Comparison of ENCODE assay signal across 20 cellular contexts in genomic region chr20:21516180-21516567, GRCh38. TPM values are rescaled to one million over a fixed set of nuclear protein-coding genes. Genes with fewer than 3 reads are reported as not detected.
DNase-seq lines count a peak whose midpoint lies in the region; ATAC-seq and TF ChIP-seq lines count a peak whose summit lies in the region.
"Had no signal": no experiment of that assay in that cellular context is flagged by ENCODE, and none has a peak within 500 bp of the region (broad histone marks: within the 10 kb centered on the region; RNA-seq: fewer than 3 reads in every experiment).

No MANE protein-coding gene starts in this region.

- H3K4me2 ChIP-seq in GM23338: peak overlapping the region; percentile 84

- peak overlapping the region; percentile 65 for H3K4me3 Mint-ChIP-seq in GM23338
- no peak overlapping the region for H3K4me3 Mint-ChIP-seq in central memory CD8-positive, alpha-beta T cell
- H3K4me3 Mint-ChIP-seq in naive thymus-derived CD4-positive, alpha-beta T cell: peak overlapping the region in 9 of 10 donors; percentile 1 to 74 (median 35)
- H3K4me3 Mint-ChIP-seq: activated CD4-positive, alpha-beta T cell treated with anti-CD3 and anti-CD28 coated beads for 36 hours; activated T-cell treated with anti-CD3 and anti-CD28 coated beads, Interleukin-2, amount 50 U/mL, for 24 hours had no signal

- CTCF ChIA-PET in A673 (lab: Charles Lee): no interaction called here
- CTCF ChIA-PET in naive thymus-derived CD4-positive, alpha-beta T cell (lab: Charles Lee): interaction anchor here (2.8 kb wide), 1 partner anchor 9 kb away, joined by 7 read pairs; no protein-coding TSS in a partner anchor

- H3K9me3 ChIP-seq in A673 (ENCODE audit: low read depth, low read length, poor library complexity, severe bottlenecking): no peaks in the 10 kb centered on the region
- H3K9me3 ChIP-seq in naive thymus-derived CD4-positive, alpha-beta T cell (ENCODE audit: control insufficient read depth in 2 of 3, low read length in 3 of 3): no peaks in the 10 kb centered on the region
- H3K9me3 ChIP-seq in SJCRH30 (replicated peaks): no peaks in the 10 kb centered on the region

- no peak overlapping the region for H2AFZ ChIP-seq in GM23338
- H2AFZ ChIP-seq: GM23248 had no signal

- DNase-seq in A673 (ENCODE audit: low spot score) (peak; percentile 59), GM23338 (ENCODE audit: low spot score) (no peak), NCI-H748 (lab: John Stamatoyannopoulos, UW; ENCODE audit: unreplicated experiment) (no peak), retina (no peak), SJCRH30 (no peak)
- DNase-seq in central memory CD8-positive, alpha-beta T cell (ENCODE audit: low spot score in 2 of 2): no peak
- no peak for DNase-seq in naive thymus-derived CD4-positive, alpha-beta T cell
- DNase-seq: GDM1; GM23248; NK-92 treated with Interleukin-12 subunit alpha and Interleukin-12 subunit beta, amount 100 ng/mL, for 24 hours; stimulated activated CD4-positive, alpha-beta T cell treated with anti-CD3 and anti-CD28 coated beads, Interleukin-15, amount 100 ng/mL, for 24 hours; T-helper 9 cell had no signal

- no peaks in the 10 kb centered on the region for H3K27me3 ChIP-seq in A673 (replicated peaks; ENCODE audit: insufficient read depth, low read depth, low read length, poor library complexity)
- peaks cover 91% of the 10 kb centered on the region for H3K27me3 ChIP-seq in GM23338 (ENCODE audit: insufficient read depth)
- H3K27me3 ChIP-seq in naive thymus-derived CD4-positive, alpha-beta T cell (ENCODE audit: control insufficient read depth in 2 of 2, insufficient read depth in 2 of 2, low read length in 2 of 2): peaks cover 0 to 43% of the 10 kb centered on the region in 2 donors
- no peaks in the 10 kb centered on the region for H3K27me3 ChIP-seq in SJCRH30

- peaks cover 43% of the 10 kb centered on the region for H3K36me3 ChIP-seq in A673 (ENCODE audit: insufficient read depth, low read length, poor library complexity, severe bottlenecking)
- no peaks in the 10 kb centered on the region for H3K36me3 ChIP-seq in GM23338 (ENCODE audit: insufficient read depth)
- no peaks in the 10 kb centered on the region for H3K36me3 ChIP-seq in naive thymus-derived CD4-positive, alpha-beta T cell (ENCODE audit: control insufficient read depth in 2 of 3, insufficient read depth in 3 of 3, low read length in 3 of 3)
- H3K36me3 ChIP-seq in SJCRH30: no peaks in the 10 kb centered on the region

- intact Hi-C loops in A673 (cut with micrococcal nuclease; ENCODE audit: unreplicated experiment): loop anchor here (10.0 kb wide), 1 partner anchor 1839 kb away; the partner anchor contains the start of gene NXT1
- intact Hi-C loops in naive thymus-derived CD4-positive, alpha-beta T cell (cut with micrococcal nuclease): no loop called here

- H3K9me3 Mint-ChIP-seq in GM23338: peaks cover 7% of the 10 kb centered on the region; the same call in 2 of the 3 replicates
- H3K9me3 Mint-ChIP-seq in central memory CD8-positive, alpha-beta T cell: no peaks in the 10 kb centered on the region
- peaks cover 0 to 2% (median 0%) of the 10 kb centered on the region in 11 donors for H3K9me3 Mint-ChIP-seq in naive thymus-derived CD4-positive, alpha-beta T cell
- H3K9me3 Mint-ChIP-seq: activated T-cell treated with anti-CD3 and anti-CD28 coated beads, Interleukin-2, amount 50 U/mL, for 24 hours had no signal

- peak overlapping the region; percentile 84 for H3K4me3 ChIP-seq in A673 (ENCODE audit: low read depth, low read length, poor library complexity, severe bottlenecking)
- peak overlapping the region; percentile 56 for H3K4me3 ChIP-seq in GM23338
- no peak overlapping the region for H3K4me3 ChIP-seq in naive thymus-derived CD4-positive, alpha-beta T cell (ENCODE audit: low read length)
- H3K4me3 ChIP-seq in SJCRH30: no peak overlapping the region
- H3K4me3 ChIP-seq: GM23248 had no signal

- ATAC-seq in GM23338 (no peak), HG02870 (IDR thresholded peaks at IDR 0.05; ENCODE audit: unreplicated experiment) (no peak)
- no peak for ATAC-seq in central memory CD8-positive, alpha-beta T cell (replicated peaks; ENCODE audit: extremely low read depth, poor library complexity, severe bottlenecking)
- ATAC-seq in naive thymus-derived CD4-positive, alpha-beta T cell: no peak
- ATAC-seq: activated CD4-positive, alpha-beta T cell treated with anti-CD3 and anti-CD28 coated beads for 36 hours had no signal

- no peak for TF ChIP-seq CTCF in A673 (conservative IDR thresholded peaks at IDR 0.05; ENCODE audit: low read depth, low read length)
- no peak for TF ChIP-seq CTCF in GM23338 (conservative IDR thresholded peaks at IDR 0.05; ENCODE audit: low read depth in 2 of 2)

- peaks cover 51% of the 10 kb centered on the region for H3K4me1 Mint-ChIP-seq in GM23338
- H3K4me1 Mint-ChIP-seq in central memory CD8-positive, alpha-beta T cell: peaks cover 25% of the 10 kb centered on the region
- peaks cover 17 to 74% (median 58%) of the 10 kb centered on the region in 7 donors for H3K4me1 Mint-ChIP-seq in naive thymus-derived CD4-positive, alpha-beta T cell

- peaks cover 34% of the 10 kb centered on the region for H3F3A ChIP-seq in GM23338 (replicated peaks; ENCODE audit: low read depth)

- H3K4me1 ChIP-seq in A673 (ENCODE audit: insufficient read depth, low read length, poor library complexity, severe bottlenecking) (peaks cover 5% of the 10 kb centered on the region), GM23338 (ENCODE audit: insufficient read depth) (peaks cover 74% of the 10 kb centered on the region), SJCRH30 (no peaks in the 10 kb centered on the region)
- peaks cover 0 to 31% of the 10 kb centered on the region in 2 donors for H3K4me1 ChIP-seq in naive thymus-derived CD4-positive, alpha-beta T cell (ENCODE audit: control insufficient read depth in 2 of 2, insufficient read depth in 2 of 2, low read length in 2 of 2)

- no TSS peak for BruUV-seq in A673 (replicated peaks; lab: Mats Ljungman, UMichigan)

- peak overlapping the region; percentile 94 for H3K27ac ChIP-seq in A673 (ENCODE audit: low read depth, low read length, poor library complexity, severe bottlenecking)
- H3K27ac ChIP-seq in GM23338 (ENCODE audit: low read depth): no peak overlapping the region
- no peak overlapping the region for H3K27ac ChIP-seq in naive thymus-derived CD4-positive, alpha-beta T cell (ENCODE audit: low read depth, low read length)
- H3K27ac ChIP-seq in SJCRH30: no peak overlapping the region
- H3K27ac ChIP-seq: GM23248, RWPE1 had no signal

- POLR2A ChIA-PET in A673 (lab: Charles Lee; ENCODE audit: low non-redundant PET): no interaction called here
- POLR2A ChIA-PET in naive thymus-derived CD4-positive, alpha-beta T cell (lab: Charles Lee): interaction anchor here (0.7 kb wide), 1 partner anchor 8 kb away, joined by 4 read pairs; no protein-coding TSS in a partner anchor

- H3K79me2 ChIP-seq in GM23338 (replicated peaks; ENCODE audit: insufficient read depth): no peaks in the 10 kb centered on the region

- no peaks in the 10 kb centered on the region for H3K36me3 Mint-ChIP-seq in GM23338 (ENCODE audit: low read depth)
- peaks cover 9% of the 10 kb centered on the region for H3K36me3 Mint-ChIP-seq in central memory CD8-positive, alpha-beta T cell (ENCODE audit: insufficient read depth)
- H3K36me3 Mint-ChIP-seq in naive thymus-derived CD4-positive, alpha-beta T cell: peaks cover 0 to 3% (median 0%) of the 10 kb centered on the region in 5 donors

- peaks cover 92% of the 10 kb centered on the region for H3K27me3 Mint-ChIP-seq in GM23338 (ENCODE audit: insufficient read depth, low read depth, poor library complexity)
- peaks cover 91% of the 10 kb centered on the region for H3K27me3 Mint-ChIP-seq in central memory CD8-positive, alpha-beta T cell
- peaks cover 60 to 93% (median 76%) of the 10 kb centered on the region in 5 donors for H3K27me3 Mint-ChIP-seq in naive thymus-derived CD4-positive, alpha-beta T cell

- H3K27ac Mint-ChIP-seq in GM23338: no peak overlapping the region
- H3K27ac Mint-ChIP-seq in central memory CD8-positive, alpha-beta T cell (ENCODE audit: low read depth): peak overlapping the region; percentile 62
- peak overlapping the region in 1 of 9 donors; percentile 74 for H3K27ac Mint-ChIP-seq in naive thymus-derived CD4-positive, alpha-beta T cell
- H3K27ac Mint-ChIP-seq: activated CD4-positive, alpha-beta T cell treated with anti-CD3 and anti-CD28 coated beads for 36 hours; activated T-cell treated with anti-CD3 and anti-CD28 coated beads, Interleukin-2, amount 50 U/mL, for 24 hours had no signal

- H3K9me2 ChIP-seq in GM23338 (ENCODE audit: insufficient read depth): no peaks in the 10 kb centered on the region

- peaks cover 11% of the 10 kb centered on the region for H4K20me1 ChIP-seq in GM23338 (replicated peaks; ENCODE audit: insufficient read depth)

TF ChIP-seq in GM23338, 12 proteins besides CTCF, POLR2A, EP300 and RAD21:
- TF ChIP-seq, protein P1, sequence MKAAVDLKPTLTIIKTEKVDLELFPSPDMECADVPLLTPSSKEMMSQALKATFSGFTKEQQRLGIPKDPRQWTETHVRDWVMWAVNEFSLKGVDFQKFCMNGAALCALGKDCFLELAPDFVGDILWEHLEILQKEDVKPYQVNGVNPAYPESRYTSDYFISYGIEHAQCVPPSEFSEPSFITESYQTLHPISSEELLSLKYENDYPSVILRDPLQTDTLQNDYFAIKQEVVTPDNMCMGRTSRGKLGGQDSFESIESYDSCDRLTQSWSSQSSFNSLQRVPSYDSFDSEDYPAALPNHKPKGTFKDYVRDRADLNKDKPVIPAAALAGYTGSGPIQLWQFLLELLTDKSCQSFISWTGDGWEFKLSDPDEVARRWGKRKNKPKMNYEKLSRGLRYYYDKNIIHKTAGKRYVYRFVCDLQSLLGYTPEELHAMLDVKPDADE (IDR thresholded peaks at IDR 0.05): no peak
- TF ChIP-seq EZH2 (IDR thresholded peaks at IDR 0.05; ENCODE audit: low read depth, unreplicated experiment): peak; percentile 8
TF ChIP-seq in GM23338: peak in this region for 1.

RNA-seq across cellular contexts. Expression of gene NKX2-2, which starts 2.3 kb away (rescaled TPM):
- total RNA-seq in A673 (2021): 78.8 and 85.1 TPM in 2 replicates
- total RNA-seq in GM23338 (2014; rRNA removed; shearing (Covaris generic)): not detected in 2 replicates
- polyA plus RNA-seq in GM23338 (2016; fragmentation: Nextera tagmentation; extraction: Ambion mirVana): not detected in 2 replicates
- total RNA-seq in naive thymus-derived CD4-positive, alpha-beta T cell: not detected
- polyA plus RNA-seq in naive thymus-derived CD4-positive, alpha-beta T cell: not detected
- not detected in 2 replicates for total RNA-seq in SJCRH30 (2014; rRNA removed; shearing (Covaris generic))
- total RNA-seq: activated CD4-positive, alpha-beta T cell treated with anti-CD3 and anti-CD28 coated beads for 36 hours; glomerular endothelial cell; GM23248; LHCN-M2; subcutaneous adipose tissue had no signal
- polyA plus RNA-seq: esophagus, GM23248 had no signal

Comparison
In these comparisons a context has a peak if more than half of its experiments do, and no peak if none do; other contexts are left out.
1. H3K4me3 ChIP-seq: peak in A673 (single experiment) and GM23338 (single experiment); none in naive thymus-derived CD4-positive, alpha-beta T cell (single experiment) and SJCRH30 (single experiment).
2. RNA of gene NKX2-2, which starts 2.3 kb away (total RNA-seq): 78.8 to 85.1 TPM in A673; not detected in GM23338, not detected in naive thymus-derived CD4-positive, alpha-beta T cell and not detected in SJCRH30; every median in the first group is over 10 times any median in the second.